11 cellular contexts compared by ENCODE assay signal in the genomic region with DNA sequence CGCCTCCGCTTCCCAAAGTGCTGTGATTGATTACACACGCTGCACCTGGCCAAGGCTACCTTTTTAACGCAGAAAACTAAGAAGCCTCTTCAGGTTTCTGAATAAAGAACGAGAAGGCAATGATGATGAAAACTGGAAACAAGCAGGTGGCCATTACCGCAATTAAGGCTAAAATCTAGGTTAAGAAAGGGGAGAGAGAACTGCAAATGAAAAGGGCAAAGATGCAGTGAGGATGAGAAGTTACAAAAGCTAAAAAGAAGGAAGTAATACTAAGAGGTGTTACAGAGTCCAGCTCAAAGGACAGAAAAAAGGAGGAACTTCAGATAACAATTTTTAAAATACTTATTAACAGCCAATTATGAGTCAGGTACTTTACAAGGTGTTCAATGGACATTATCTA.
DNase-seq lines count a peak whose midpoint lies in the region; ATAC-seq and TF ChIP-seq lines count a peak whose summit lies in the region.
"Had no signal": no experiment of that assay in that cellular context is flagged by ENCODE, and none has a peak within 500 bp of the region (broad histone marks: within the 10 kb centered on the region; RNA-seq: fewer than 3 reads in every experiment).

No MANE protein-coding gene starts in this region.

- H3K4me3 Mint-ChIP-seq in activated CD4-positive, alpha-beta T cell treated with anti-CD3 and anti-CD28 coated beads, Interleukin-2, amount 10 ng/mL, durations not matched to agents 24 days and 14 days: peak overlapping the region; percentile 83
- H3K4me3 Mint-ChIP-seq in activated CD4-positive, alpha-beta memory T cell treated with anti-CD3 and anti-CD28 coated beads, Interleukin-2, amount 10 ng/mL, durations not matched to agents 7 days and 5 days: peak overlapping the region; percentile 78
- no peak overlapping the region for H3K4me3 Mint-ChIP-seq in stimulated activated memory B cell treated with anti-CD40 and anti-IgM and Interleukin-4, amounts not matched to agents 10 μg/mL and 1 μg/mL and 100 μg/mL, for 72 hours
- H3K4me3 Mint-ChIP-seq: HFFc6 had no signal

- intact Hi-C loops in activated CD4-positive, alpha-beta T cell treated with anti-CD3 and anti-CD28 coated beads, Interleukin-2, amount 10 ng/mL, durations not matched to agents 24 days and 14 days (cut with micrococcal nuclease): loop anchor here (2.0 kb wide), 2 partner anchors 24 to 82 kb away; no protein-coding TSS in a partner anchor
- intact Hi-C loops in psoas muscle (cut with DNase I): no loop called here

- H3K36me3 Mint-ChIP-seq in activated CD4-positive, alpha-beta T cell treated with anti-CD3 and anti-CD28 coated beads, Interleukin-2, amount 10 ng/mL, durations not matched to agents 24 days and 14 days (ENCODE audit: low read depth): peaks cover 67% of the 10 kb centered on the region
- peaks cover 77% of the 10 kb centered on the region for H3K36me3 Mint-ChIP-seq in activated CD4-positive, alpha-beta memory T cell treated with anti-CD3 and anti-CD28 coated beads, Interleukin-2, amount 10 ng/mL, durations not matched to agents 7 days and 5 days (ENCODE audit: low read depth)
- H3K36me3 Mint-ChIP-seq in stimulated activated memory B cell treated with anti-CD40 and anti-IgM and Interleukin-4, amounts not matched to agents 10 μg/mL and 1 μg/mL and 100 μg/mL, for 72 hours: peaks cover 46% of the 10 kb centered on the region

- H3K9me3 Mint-ChIP-seq in activated CD4-positive, alpha-beta T cell treated with anti-CD3 and anti-CD28 coated beads, Interleukin-2, amount 10 ng/mL, durations not matched to agents 24 days and 14 days: no peaks in the 10 kb centered on the region
- H3K9me3 Mint-ChIP-seq in activated CD4-positive, alpha-beta memory T cell treated with anti-CD3 and anti-CD28 coated beads, Interleukin-2, amount 10 ng/mL, durations not matched to agents 7 days and 5 days: no peaks in the 10 kb centered on the region
- H3K9me3 Mint-ChIP-seq in stimulated activated memory B cell treated with anti-CD40 and anti-IgM and Interleukin-4, amounts not matched to agents 10 μg/mL and 1 μg/mL and 100 μg/mL, for 72 hours: peaks cover under 1% of the 10 kb centered on the region
- H3K9me3 Mint-ChIP-seq: HFFc6 had no signal

- no peaks in the 10 kb centered on the region for H3K9me3 ChIP-seq in psoas muscle

- POLR2A ChIA-PET in activated CD4-positive, alpha-beta memory T cell treated with anti-CD3 and anti-CD28 coated beads, Interleukin-2, amount 10 ng/mL, durations not matched to agents 7 days and 5 days (lab: Charles Lee): interaction anchor here (0.6 to 22.6 kb wide), 20 partner anchors 8 to 473 kb away, joined by 3 to 580 read pairs (median 32); a partner anchor contains a TSS

- H3K27me3 Mint-ChIP-seq in activated CD4-positive, alpha-beta T cell treated with anti-CD3 and anti-CD28 coated beads, Interleukin-2, amount 10 ng/mL, durations not matched to agents 24 days and 14 days: no peaks in the 10 kb centered on the region
- no peaks in the 10 kb centered on the region for H3K27me3 Mint-ChIP-seq in activated CD4-positive, alpha-beta memory T cell treated with anti-CD3 and anti-CD28 coated beads, Interleukin-2, amount 10 ng/mL, durations not matched to agents 7 days and 5 days
- H3K27me3 Mint-ChIP-seq in stimulated activated memory B cell treated with anti-CD40 and anti-IgM and Interleukin-4, amounts not matched to agents 10 μg/mL and 1 μg/mL and 100 μg/mL, for 72 hours: no peaks in the 10 kb centered on the region

- H3K4me3 ChIP-seq in psoas muscle: no peak overlapping the region

- CTCF ChIA-PET in activated CD4-positive, alpha-beta memory T cell treated with anti-CD3 and anti-CD28 coated beads, Interleukin-2, amount 10 ng/mL, durations not matched to agents 7 days and 5 days (lab: Charles Lee): interaction anchor here (0.7 to 2.6 kb wide), 9 partner anchors 8 to 254 kb away, joined by 3 to 14 read pairs (median 8); a partner anchor contains a TSS

- WGBS in psoas muscle, 3 donors: 90 to 95% (median 92%) methylated on average over 6 of the region's 6 CpGs

- ATAC-seq in HG02870 (IDR thresholded peaks at IDR 0.05; ENCODE audit: unreplicated experiment): peak; percentile 71
- peak; percentile 77 for ATAC-seq in stimulated activated memory B cell treated with anti-CD40 and anti-IgM and Interleukin-4, amounts not matched to agents 10 μg/mL and 1 μg/mL and 100 μg/mL, for 72 hours
- no peak for ATAC-seq in psoas muscle
- no peak for ATAC-seq in GM21825 (IDR thresholded peaks at IDR 0.05; ENCODE audit: unreplicated experiment)

- peaks cover 59% of the 10 kb centered on the region for H3K4me1 Mint-ChIP-seq in activated CD4-positive, alpha-beta T cell treated with anti-CD3 and anti-CD28 coated beads, Interleukin-2, amount 10 ng/mL, durations not matched to agents 24 days and 14 days
- H3K4me1 Mint-ChIP-seq in activated CD4-positive, alpha-beta memory T cell treated with anti-CD3 and anti-CD28 coated beads, Interleukin-2, amount 10 ng/mL, durations not matched to agents 7 days and 5 days: peaks cover 78% of the 10 kb centered on the region
- H3K4me1 Mint-ChIP-seq in stimulated activated memory B cell treated with anti-CD40 and anti-IgM and Interleukin-4, amounts not matched to agents 10 μg/mL and 1 μg/mL and 100 μg/mL, for 72 hours: peaks cover 41% of the 10 kb centered on the region

- no peaks in the 10 kb centered on the region for H3K4me1 ChIP-seq in psoas muscle

- peak overlapping the region; percentile 96 for H3K27ac Mint-ChIP-seq in activated CD4-positive, alpha-beta T cell treated with anti-CD3 and anti-CD28 coated beads, Interleukin-2, amount 10 ng/mL, durations not matched to agents 24 days and 14 days
- H3K27ac Mint-ChIP-seq in activated CD4-positive, alpha-beta memory T cell treated with anti-CD3 and anti-CD28 coated beads, Interleukin-2, amount 10 ng/mL, durations not matched to agents 7 days and 5 days: peak overlapping the region; percentile 94
- peak overlapping the region; percentile 80 for H3K27ac Mint-ChIP-seq in stimulated activated memory B cell treated with anti-CD40 and anti-IgM and Interleukin-4, amounts not matched to agents 10 μg/mL and 1 μg/mL and 100 μg/mL, for 72 hours
- H3K27ac Mint-ChIP-seq: HFFc6 had no signal

- TF ChIP-seq CTCF in psoas muscle (IDR thresholded peaks at IDR 0.05): no peak

- no peak overlapping the region for H3K27ac ChIP-seq in psoas muscle
- H3K27ac ChIP-seq: epithelial cell of prostate had no signal

- no peak for DNase-seq in activated CD4-positive, alpha-beta T cell treated with anti-CD3 and anti-CD28 coated beads, Interleukin-2, amount 10 ng/mL, durations not matched to agents 24 days and 14 days
- no peak for DNase-seq in activated CD4-positive, alpha-beta T cell treated with anti-CD3 and anti-CD28 coated beads, Interleukin-2, amount 50 U/mL, for 1 hour
- DNase-seq in activated CD4-positive, alpha-beta memory T cell treated with anti-CD3 and anti-CD28 coated beads, Interleukin-2, amount 10 ng/mL, durations not matched to agents 7 days and 5 days: no peak
- DNase-seq in psoas muscle: no peak
- no peak for DNase-seq in middle frontal gyrus (ENCODE audit: extremely low spot score, low spot score)
- DNase-seq: HFFc6, occipital lobe had no signal

- no peaks in the 10 kb centered on the region for H3K27me3 ChIP-seq in psoas muscle (ENCODE audit: insufficient read depth in 3 of 3, low read length in 2 of 3)

- peaks cover 0 to 60% of the 10 kb centered on the region in 2 donors for H3K36me3 ChIP-seq in psoas muscle (ENCODE audit: insufficient read depth in 1 of 2, low read depth in 1 of 2)

Comparison
In these comparisons a context has a peak if more than half of its experiments do, and no peak if none do; other contexts are left out.
1. ATAC-seq: peak in HG02870 (single experiment) and stimulated activated memory B cell treated with anti-CD40 and anti-IgM and Interleukin-4, amounts not matched to agents 10 μg/mL and 1 μg/mL and 100 μg/mL, for 72 hours (single experiment); none in psoas muscle (0 of 4) and GM21825 (single experiment).
2. Peak in every context shown above with its lines, with median percentiles within 50 percentile points of each other: H3K27ac Mint-ChIP-seq.